Comparison of ENCODE assay signal across 1 cellular context in genomic region chr1:225654688-225655508, GRCh38.
TF ChIP-seq lines count a peak whose summit lies in the region.

No MANE protein-coding gene starts in this region.

TF ChIP-seq in HepG2, 621 proteins besides CTCF, POLR2A, EP300 and RAD21 (continued from another document):
- TF ChIP-seq ZNF670 (CRISPR knock-in tag; IDR thresholded peaks at IDR 0.05; ENCODE audit: borderline replicate concordance) (no peak), NR2F1 (CRISPR knock-in tag; IDR thresholded peaks at IDR 0.05) (no peak), NAIF1 (CRISPR knock-in tag; IDR thresholded peaks at IDR 0.05; ENCODE audit: borderline replicate concordance) (no peak), SATB2 (CRISPR knock-in tag; IDR thresholded peaks at IDR 0.05) (no peak), ZNF501 (CRISPR knock-in tag; IDR thresholded peaks at IDR 0.05) (no peak), HMG20B (CRISPR knock-in tag; conservative IDR thresholded peaks at IDR 0.05) (no peak), ZKSCAN5 (CRISPR knock-in tag; IDR thresholded peaks at IDR 0.05) (no peak), PITX1 (CRISPR knock-in tag; IDR thresholded peaks at IDR 0.05) (no peak), MAFG (CRISPR knock-in tag; IDR thresholded peaks at IDR 0.05) (no peak), ZNF180 (CRISPR knock-in tag; IDR thresholded peaks at IDR 0.05; ENCODE audit: borderline replicate concordance, low read depth) (no peak)
- TF ChIP-seq, protein P1, sequence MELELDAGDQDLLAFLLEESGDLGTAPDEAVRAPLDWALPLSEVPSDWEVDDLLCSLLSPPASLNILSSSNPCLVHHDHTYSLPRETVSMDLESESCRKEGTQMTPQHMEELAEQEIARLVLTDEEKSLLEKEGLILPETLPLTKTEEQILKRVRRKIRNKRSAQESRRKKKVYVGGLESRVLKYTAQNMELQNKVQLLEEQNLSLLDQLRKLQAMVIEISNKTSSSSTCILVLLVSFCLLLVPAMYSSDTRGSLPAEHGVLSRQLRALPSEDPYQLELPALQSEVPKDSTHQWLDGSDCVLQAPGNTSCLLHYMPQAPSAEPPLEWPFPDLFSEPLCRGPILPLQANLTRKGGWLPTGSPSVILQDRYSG (CRISPR knock-in tag; IDR thresholded peaks at IDR 0.05) = no peak
- TF ChIP-seq, protein P2, sequence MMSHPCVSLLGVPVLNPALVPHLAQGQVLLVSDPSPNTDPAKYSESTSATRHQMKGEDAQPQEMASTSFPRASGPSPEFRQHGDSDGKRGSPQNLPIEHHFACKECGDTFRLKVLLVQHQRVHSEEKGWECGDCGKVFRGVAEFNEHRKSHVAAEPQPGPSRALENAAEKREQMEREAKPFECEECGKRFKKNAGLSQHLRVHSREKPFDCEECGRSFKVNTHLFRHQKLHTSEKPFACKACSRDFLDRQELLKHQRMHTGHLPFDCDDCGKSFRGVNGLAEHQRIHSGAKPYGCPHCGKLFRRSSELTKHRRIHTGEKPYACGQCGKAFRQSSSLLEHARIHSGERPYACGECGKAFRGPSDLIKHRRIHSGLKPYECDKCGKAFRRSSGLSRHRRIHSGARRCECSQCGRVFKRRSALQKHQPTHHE (CRISPR knock-in tag; IDR thresholded peaks at IDR 0.05; ENCODE audit: borderline replicate concordance) = no peak
- TF ChIP-seq, protein P3, sequence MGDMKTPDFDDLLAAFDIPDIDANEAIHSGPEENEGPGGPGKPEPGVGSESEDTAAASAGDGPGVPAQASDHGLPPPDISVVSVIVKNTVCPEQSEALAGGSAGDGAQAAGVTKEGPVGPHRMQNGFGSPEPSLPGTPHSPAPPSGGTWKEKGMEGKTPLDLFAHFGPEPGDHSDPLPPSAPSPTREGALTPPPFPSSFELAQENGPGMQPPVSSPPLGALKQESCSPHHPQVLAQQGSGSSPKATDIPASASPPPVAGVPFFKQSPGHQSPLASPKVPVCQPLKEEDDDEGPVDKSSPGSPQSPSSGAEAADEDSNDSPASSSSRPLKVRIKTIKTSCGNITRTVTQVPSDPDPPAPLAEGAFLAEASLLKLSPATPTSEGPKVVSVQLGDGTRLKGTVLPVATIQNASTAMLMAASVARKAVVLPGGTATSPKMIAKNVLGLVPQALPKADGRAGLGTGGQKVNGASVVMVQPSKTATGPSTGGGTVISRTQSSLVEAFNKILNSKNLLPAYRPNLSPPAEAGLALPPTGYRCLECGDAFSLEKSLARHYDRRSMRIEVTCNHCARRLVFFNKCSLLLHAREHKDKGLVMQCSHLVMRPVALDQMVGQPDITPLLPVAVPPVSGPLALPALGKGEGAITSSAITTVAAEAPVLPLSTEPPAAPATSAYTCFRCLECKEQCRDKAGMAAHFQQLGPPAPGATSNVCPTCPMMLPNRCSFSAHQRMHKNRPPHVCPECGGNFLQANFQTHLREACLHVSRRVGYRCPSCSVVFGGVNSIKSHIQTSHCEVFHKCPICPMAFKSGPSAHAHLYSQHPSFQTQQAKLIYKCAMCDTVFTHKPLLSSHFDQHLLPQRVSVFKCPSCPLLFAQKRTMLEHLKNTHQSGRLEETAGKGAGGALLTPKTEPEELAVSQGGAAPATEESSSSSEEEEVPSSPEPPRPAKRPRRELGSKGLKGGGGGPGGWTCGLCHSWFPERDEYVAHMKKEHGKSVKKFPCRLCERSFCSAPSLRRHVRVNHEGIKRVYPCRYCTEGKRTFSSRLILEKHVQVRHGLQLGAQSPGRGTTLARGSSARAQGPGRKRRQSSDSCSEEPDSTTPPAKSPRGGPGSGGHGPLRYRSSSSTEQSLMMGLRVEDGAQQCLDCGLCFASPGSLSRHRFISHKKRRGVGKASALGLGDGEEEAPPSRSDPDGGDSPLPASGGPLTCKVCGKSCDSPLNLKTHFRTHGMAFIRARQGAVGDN (CRISPR knock-in tag; IDR thresholded peaks at IDR 0.05) = no peak
